Comparison of ENCODE assay signal across 8 cellular contexts in the genomic region with DNA sequence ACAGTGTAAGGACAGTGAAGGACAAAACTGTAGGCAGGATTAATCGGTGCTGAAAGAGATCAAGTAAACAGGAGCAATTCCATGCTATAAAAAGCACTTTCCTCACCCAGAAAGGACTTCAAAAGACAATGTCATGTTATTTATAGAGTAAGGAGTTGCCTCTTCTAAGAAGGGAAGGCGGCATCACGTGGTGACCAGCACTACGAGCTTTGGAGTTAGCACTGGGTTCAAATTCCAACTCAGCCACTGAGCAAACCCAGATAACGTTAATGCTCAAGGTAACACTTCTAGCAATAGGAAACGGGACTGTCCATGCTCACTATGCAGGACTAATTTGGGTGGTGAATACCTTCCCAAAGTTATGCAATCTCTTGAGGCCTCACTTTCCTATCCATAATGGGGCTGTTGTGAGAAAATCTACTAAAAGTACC. TPM values are rescaled to one million over a fixed set of nuclear protein-coding genes. Genes with fewer than 3 reads are reported as not detected.
A peak's percentile ranks its signal among the peaks of the same experiment; 100 is the strongest.
DNase-seq lines count a peak whose midpoint lies in the region; ATAC-seq and TF ChIP-seq lines count a peak whose summit lies in the region.

No MANE protein-coding gene starts in this region.

- peaks cover 31% of the 10 kb centered on the region for H3K4me1 ChIP-seq in HAP-1
- peaks cover 7% of the 10 kb centered on the region for H3K4me1 ChIP-seq in SJSA1 (replicated peaks)
- H3K4me1 ChIP-seq in cardiac muscle cell (ENCODE audit: low read depth): peaks cover 32% of the 10 kb centered on the region
- no peaks in the 10 kb centered on the region for H3K4me1 ChIP-seq in foreskin keratinocyte

- ATAC-seq in foreskin keratinocyte: no peak

- H3K27ac ChIP-seq in SJSA1: peak overlapping the region; percentile 48
- H3K27ac ChIP-seq in cardiac muscle cell: peak overlapping the region; percentile 95
- no peak overlapping the region for H3K27ac ChIP-seq in foreskin keratinocyte

- TF ChIP-seq CTCF in cardiac muscle cell (IDR thresholded peaks at IDR 0.05; ENCODE audit: low read depth, low read length): no peak
- no peak for TF ChIP-seq CTCF in retinal pigment epithelial cell (conservative IDR thresholded peaks at IDR 0.05; ENCODE audit: low read depth, low read length)
- no peak for TF ChIP-seq CTCF in foreskin keratinocyte (conservative IDR thresholded peaks at IDR 0.05)

- H3K4me3 ChIP-seq in HAP-1 (peak overlapping the region; percentile 53), SJSA1 (peak overlapping the region; percentile 81), cardiac muscle cell (peak overlapping the region; percentile 61), retinal pigment epithelial cell (ENCODE audit: low read length) (peak overlapping the region; percentile 66)

- H3K27me3 ChIP-seq in HAP-1 (ENCODE audit: low read depth): no peaks in the 10 kb centered on the region
- no peaks in the 10 kb centered on the region for H3K27me3 ChIP-seq in SJSA1 (replicated peaks)
- H3K27me3 ChIP-seq in cardiac muscle cell: no peaks in the 10 kb centered on the region
- H3K27me3 ChIP-seq in foreskin keratinocyte: no peaks in the 10 kb centered on the region

- in situ Hi-C loops in HAP-1 (cut with MboI; ENCODE audit: low sequenced_read_pairs): no loop called here

- peak in 1 of 2 experiments; percentile 40 for DNase-seq in HAP-1 (ENCODE audit: low spot score in 2 of 2)
- no peak for DNase-seq in SJSA1 (ENCODE audit: low read depth in 1 of 2, low spot score in 2 of 2)
- DNase-seq in cardiac muscle cell (ENCODE audit: low read depth in 1 of 2, low spot score in 1 of 2): no peak
- DNase-seq in retinal pigment epithelial cell (ENCODE audit: low read depth): no peak
- no peak for DNase-seq in SIG-M5 (lab: John Stamatoyannopoulos, UW)
- DNase-seq in NCI-H2081 treated with DMSO at 0.1 percent for 48 hours (lab: John Stamatoyannopoulos, UW): no peak
- DNase-seq in NCI-H1092 treated with DMSO at 0.1 percent for 48 hours (lab: John Stamatoyannopoulos, UW): no peak
- DNase-seq in foreskin keratinocyte: no peak

- H3K9me3 ChIP-seq in HAP-1 (no peaks in the 10 kb centered on the region), SJSA1 (replicated peaks) (no peaks in the 10 kb centered on the region), cardiac muscle cell (ENCODE audit: low read depth) (no peaks in the 10 kb centered on the region)

- no peaks in the 10 kb centered on the region for H3K36me3 ChIP-seq in HAP-1 (replicated peaks)
- H3K36me3 ChIP-seq in SJSA1: no peaks in the 10 kb centered on the region
- no peaks in the 10 kb centered on the region for H3K36me3 ChIP-seq in cardiac muscle cell

RNA-seq across cellular contexts. Expression of gene PANK1, which starts 0.7 kb away (rescaled TPM):
- total RNA-seq in SJSA1 (2014; rRNA removed; shearing (Covaris generic)): 4.6 and 6.7 TPM in 2 replicates
- total RNA-seq in cardiac muscle cell (16.9 and 34.2 TPM in 2 replicates), foreskin keratinocyte (6.1 and 8.4 TPM in 2 replicates)
- polyA plus RNA-seq in cardiac muscle cell (38.2 and 39.0 TPM in 2 replicates), foreskin keratinocyte (2.6 and 3.9 TPM in 2 replicates)

RNA-seq across cellular contexts. Expression of gene KIF20B, which starts 55.6 kb away (rescaled TPM):
- 40.1 and 47.6 TPM in 2 replicates for total RNA-seq in SJSA1 (2014; rRNA removed; shearing (Covaris generic))
- total RNA-seq in cardiac muscle cell (3.2 and 12.1 TPM in 2 replicates), foreskin keratinocyte (25.2 and 30.4 TPM in 2 replicates)
- polyA plus RNA-seq in cardiac muscle cell (8.3 and 39.4 TPM in 2 replicates), foreskin keratinocyte (5.7 and 7.9 TPM in 2 replicates)
